In genomic region chr18:3130344-3130743, GRCh38 we compare ENCODE assay signal across 20 cellular contexts.
A peak's percentile ranks its signal among the peaks of the same experiment; 100 is the strongest.
DNase-seq lines count a peak whose midpoint lies in the region; ATAC-seq, FAIRE-seq and TF ChIP-seq lines count a peak whose summit lies in the region.
"Had no signal": no experiment of that assay in that cellular context is flagged by ENCODE, and none has a peak within 500 bp of the region (broad histone marks: within the 10 kb centered on the region; RNA-seq: fewer than 3 reads in every experiment).

No MANE protein-coding gene starts in this region.

- no peak overlapping the region for H3K27ac ChIP-seq in HepG2 (ENCODE audit: extremely low read length, insufficient read depth, low read length)
- no peak overlapping the region for H3K27ac ChIP-seq in small intestine (ENCODE audit: low read depth in 1 of 2, low read length in 1 of 2)
- H3K27ac ChIP-seq in ovary = no peak overlapping the region
- no peak overlapping the region for H3K27ac ChIP-seq in pancreas

- no peaks in the 10 kb centered on the region for H3K36me3 ChIP-seq in HepG2 (replicated peaks in 1 of 2; ENCODE audit: control insufficient read depth in 1 of 2, insufficient read depth in 2 of 2, low read length in 2 of 2)
- H3K36me3 ChIP-seq in mucosa of descending colon (ENCODE audit: low read depth) = no peaks in the 10 kb centered on the region
- H3K36me3 ChIP-seq in small intestine (ENCODE audit: control insufficient read depth in 2 of 2, insufficient read depth in 2 of 2, low read length in 2 of 2) = no peaks in the 10 kb centered on the region
- H3K36me3 ChIP-seq in ovary = no peaks in the 10 kb centered on the region
- no peaks in the 10 kb centered on the region for H3K36me3 ChIP-seq in pancreas

- TF ChIP-seq POLR2A in HepG2 (IDR thresholded peaks at IDR 0.05; ENCODE audit: insufficient read depth in 1 of 2, low read depth in 2 of 2, low read length in 2 of 2) (no peak), ovary (IDR thresholded peaks at IDR 0.05) (no peak)

- H3K4me1 ChIP-seq in HepG2 (ENCODE audit: insufficient read depth, low read length) (peaks cover 21% of the 10 kb centered on the region), mucosa of descending colon (ENCODE audit: low read depth) (peaks cover 7% of the 10 kb centered on the region), small intestine (ENCODE audit: control insufficient read depth in 2 of 2, insufficient read depth in 1 of 2, low read depth in 1 of 2, low read length in 1 of 2) (no peaks in the 10 kb centered on the region), ovary (ENCODE audit: insufficient read depth) (no peaks in the 10 kb centered on the region), pancreas (no peaks in the 10 kb centered on the region)

- no peaks in the 10 kb centered on the region for H3K79me2 ChIP-seq in HepG2 (ENCODE audit: insufficient read depth, low read length)

- ATAC-seq in left ventricle myocardium superior (peak; percentile 12), Right ventricle myocardium inferior (no peak), HepG2 (no peak), mucosa of descending colon (peak; percentile 61), pancreas (no peak)
- ATAC-seq in activated T-cell treated with anti-CD3 and anti-CD28 coated beads, Interleukin-2, amount 50 U/mL, for 72 hours (replicated peaks in 1 of 2) = no peak
- ATAC-seq: GM23338, HCT116 had no signal

- no peak overlapping the region for H3K4me3 ChIP-seq in HepG2 (replicated peaks in 1 of 3; ENCODE audit: insufficient read depth in 1 of 3, low read depth in 2 of 3, low read length in 3 of 3)
- H3K4me3 ChIP-seq in mucosa of descending colon = no peak overlapping the region
- H3K4me3 ChIP-seq in small intestine (ENCODE audit: low read depth in 1 of 2, low read length in 2 of 2) = no peak overlapping the region
- no peak overlapping the region for H3K4me3 ChIP-seq in ovary
- no peak overlapping the region for H3K4me3 ChIP-seq in pancreas
- H3K4me3 ChIP-seq: GM23338 had no signal

- no peak overlapping the region for H3K4me3 Mint-ChIP-seq in activated T-cell treated with anti-CD3 and anti-CD28 coated beads, Interleukin-2, amount 50 U/mL, for 72 hours
- H3K4me3 Mint-ChIP-seq: CD4-positive, alpha-beta memory T cell; GM23338; H9 had no signal

- in situ Hi-C loops in HepG2 (cut with HindIII; ENCODE audit: extremely low pct_ligation_motif_present, low pct_unique_long_range_greater_than_20kb) = no loop called here

- CTCF ChIA-PET in HepG2 (lab: Yijun Ruan, JAX; ENCODE audit: low intra/inter-chr PET ratio, low total read pairs) = no interaction called here

- no peak overlapping the region for H3K9ac ChIP-seq in HepG2 (ENCODE audit: insufficient read depth, low read depth, low read length)

- FAIRE-seq in HepG2 (lab: Jason Lieb, UNC) (no peak), small intestine (lab: Jason Lieb, UNC) (no peak), pancreas (lab: Jason Lieb, UNC) (no peak)
- FAIRE-seq: GM12891, GM18507 had no signal

- no peak for TF ChIP-seq EP300 in HepG2 (IDR thresholded peaks at IDR 0.05; ENCODE audit: low read depth in 2 of 2, low read length in 2 of 2)
- no peak for TF ChIP-seq EP300 in HepG2 (CRISPR knock-in tag; IDR thresholded peaks at IDR 0.05; ENCODE audit: borderline replicate concordance)
- TF ChIP-seq EP300 in ovary (IDR thresholded peaks at IDR 0.05) = no peak

- H3K27me3 Mint-ChIP-seq in activated T-cell treated with anti-CD3 and anti-CD28 coated beads, Interleukin-2, amount 50 U/mL, for 72 hours (ENCODE audit: low read depth) = no peaks in the 10 kb centered on the region
- H3K27me3 Mint-ChIP-seq: CD4-positive, alpha-beta memory T cell had no signal

- H3K4me1 Mint-ChIP-seq in activated T-cell treated with anti-CD3 and anti-CD28 coated beads, Interleukin-2, amount 50 U/mL, for 72 hours (ENCODE audit: low read depth) = peaks cover 12% of the 10 kb centered on the region

- DNase-seq in left ventricle myocardium superior = no peak
- no peak for DNase-seq in Right ventricle myocardium inferior (ENCODE audit: missing footprints)
- DNase-seq in HepG2 (ENCODE audit: low spot score) = peak; percentile 31
- DNase-seq in mucosa of descending colon = no peak
- DNase-seq in small intestine = peak; percentile 73
- DNase-seq in activated T-cell treated with anti-CD3 and anti-CD28 coated beads, Interleukin-2, amount 50 U/mL, for 72 hours = no peak
- DNase-seq in ovary = no peak
- no peak for DNase-seq in pancreas
- DNase-seq: C1 segment of cervical spinal cord; Calu3; CD4-positive, alpha-beta memory T cell; COR-L47; DMS53; DMS79 treated with DMSO at 0.1 percent for 48 hours; GF-D8; H9 had no signal

- no peaks in the 10 kb centered on the region for H3K36me3 Mint-ChIP-seq in activated T-cell treated with anti-CD3 and anti-CD28 coated beads, Interleukin-2, amount 50 U/mL, for 72 hours (ENCODE audit: insufficient read depth in 2 of 2)

- no peaks in the 10 kb centered on the region for H4K20me1 ChIP-seq in HepG2 (ENCODE audit: insufficient read depth, low read length)

- POLR2A ChIA-PET in HepG2 (lab: Yijun Ruan, JAX) = interaction anchor here (1.1 kb wide), 1 partner anchor 144 kb away, joined by 3 read pairs; no protein-coding TSS in a partner anchor

- H3K9me3 ChIP-seq in HepG2 (ENCODE audit: low read length) (no peaks in the 10 kb centered on the region), mucosa of descending colon (no peaks in the 10 kb centered on the region), small intestine (ENCODE audit: control insufficient read depth, low read depth) (no peaks in the 10 kb centered on the region), ovary (no peaks in the 10 kb centered on the region), pancreas (no peaks in the 10 kb centered on the region)

- intact Hi-C loops in left ventricle myocardium superior (cut with micrococcal nuclease) = no loop called here
- intact Hi-C loops in Right ventricle myocardium inferior (cut with DNase I) = no loop called here
- intact Hi-C loops in HepG2 (cut with micrococcal nuclease; ENCODE audit: unreplicated experiment) = no loop called here
- intact Hi-C loops in mucosa of descending colon (cut with DNase I, micrococcal nuclease) = no loop called here
- intact Hi-C loops in ovary (cut with DNase I) = no loop called here
- intact Hi-C loops in pancreas (cut with DNase I) = loop anchor here in 1 of 3 donors (10.0 kb wide), 1 partner anchor 206 kb away; no protein-coding TSS in a partner anchor

- no peaks in the 10 kb centered on the region for H3K9me3 Mint-ChIP-seq in activated T-cell treated with anti-CD3 and anti-CD28 coated beads, Interleukin-2, amount 50 U/mL, for 72 hours
- H3K9me3 Mint-ChIP-seq: CD4-positive, alpha-beta memory T cell; GM23338; H9 had no signal

- no peak overlapping the region for H3K4me2 ChIP-seq in HepG2 (ENCODE audit: low read depth, low read length)
- H3K4me2 ChIP-seq: GM23338 had no signal

- no TSS peak for BruUV-seq in HepG2 (replicated peaks; lab: Mats Ljungman, UMichigan)

- H3K27me3 ChIP-seq in HepG2 (ENCODE audit: control insufficient read depth in 1 of 2, insufficient read depth in 2 of 2, low read length in 2 of 2) = no peaks in the 10 kb centered on the region
- H3K27me3 ChIP-seq in small intestine (ENCODE audit: control insufficient read depth in 2 of 2, insufficient read depth in 2 of 2, low read length in 2 of 2) = no peaks in the 10 kb centered on the region
- H3K27me3 ChIP-seq in ovary = no peaks in the 10 kb centered on the region
- no peaks in the 10 kb centered on the region for H3K27me3 ChIP-seq in pancreas

- H3K27ac Mint-ChIP-seq in activated T-cell treated with anti-CD3 and anti-CD28 coated beads, Interleukin-2, amount 50 U/mL, for 72 hours = no peak overlapping the region
- H3K27ac Mint-ChIP-seq: CD4-positive, alpha-beta memory T cell; GM23338 had no signal

- 32% methylated on average over 2 of the region's 2 CpGs for WGBS in HepG2 (ENCODE audit: low lambda C conversion rate)
- WGBS in small intestine, 3 donors = 13 to 44% (median 24%) methylated on average over 2 of the region's 2 CpGs
- WGBS in ovary, 3 donors = 18 to 59% (median 23%) methylated on average over 2 of the region's 2 CpGs
- 25 to 43% methylated on average over 2 of the region's 2 CpGs for WGBS in pancreas, 2 donors

- no peak for TF ChIP-seq RAD21 in HepG2 (CRISPR knock-in tag; IDR thresholded peaks at IDR 0.05)

- H2AFZ ChIP-seq in HepG2 (ENCODE audit: low read length) = no peak overlapping the region
- H2AFZ ChIP-seq: GM23338 had no signal

- no peak for TF ChIP-seq CTCF in HepG2 (CRISPR knock-in tag; IDR thresholded peaks at IDR 0.05)
- TF ChIP-seq CTCF in mucosa of descending colon (IDR thresholded peaks at IDR 0.05) = no peak
- no peak for TF ChIP-seq CTCF in ovary (IDR thresholded peaks at IDR 0.05)
- no peak for TF ChIP-seq CTCF in pancreas (IDR thresholded peaks at IDR 0.05)

TF ChIP-seq in HepG2, 621 proteins besides CTCF, POLR2A, EP300 and RAD21 (continues in another document):
- TF ChIP-seq ATF2 (CRISPR knock-in tag; IDR thresholded peaks at IDR 0.05) (no peak), RARA (CRISPR knock-in tag; IDR thresholded peaks at IDR 0.05) (peak; percentile 57)

Comparison
In these comparisons a context has a peak if more than half of its experiments do, and no peak if none do; other contexts are left out.
1. ATAC-seq: peak in left ventricle myocardium superior (single experiment) and mucosa of descending colon (single experiment); none in Right ventricle myocardium inferior (single experiment), HepG2 (single experiment), activated T-cell treated with anti-CD3 and anti-CD28 coated beads, Interleukin-2, amount 50 U/mL, for 72 hours (0 of 2) and pancreas (0 of 4).
2. DNase-seq: peak in HepG2 (single experiment) and small intestine (single experiment); none in left ventricle myocardium superior (single experiment), Right ventricle myocardium inferior (single experiment), mucosa of descending colon (0 of 3), activated T-cell treated with anti-CD3 and anti-CD28 coated beads, Interleukin-2, amount 50 U/mL, for 72 hours (0 of 2), ovary (0 of 5) and pancreas (0 of 6).